Comparison of ENCODE assay signal across 17 cellular contexts in the genomic region with DNA sequence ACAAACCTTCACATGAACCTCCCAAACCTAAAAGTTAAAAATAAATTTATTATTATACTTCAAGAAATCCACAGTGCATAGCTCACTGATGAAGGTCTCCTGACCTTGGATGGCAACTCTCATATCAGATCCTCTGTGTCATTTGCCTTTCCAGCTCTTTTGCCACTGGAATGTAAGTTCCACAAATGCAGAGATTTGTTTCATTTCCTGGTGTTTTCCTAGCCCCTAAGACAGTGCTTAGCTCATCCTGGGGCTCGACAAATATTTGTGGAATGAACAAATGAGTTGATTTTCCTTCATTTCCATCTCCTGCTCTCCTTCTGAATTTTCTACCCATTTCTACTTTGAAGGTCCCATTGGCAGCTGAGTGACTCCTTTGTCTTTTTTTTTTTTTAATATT. TPM values are rescaled to one million over a fixed set of nuclear protein-coding genes. Genes with fewer than 3 reads are reported as not detected.
A peak's percentile ranks its signal among the peaks of the same experiment; 100 is the strongest.
DNase-seq lines count a peak whose midpoint lies in the region; ATAC-seq, FAIRE-seq and TF ChIP-seq lines count a peak whose summit lies in the region.
"Had no signal": no experiment of that assay in that cellular context is flagged by ENCODE, and none has a peak within 500 bp of the region (broad histone marks: within the 10 kb centered on the region; RNA-seq: fewer than 3 reads in every experiment).

No MANE protein-coding gene starts in this region.

- no peaks in the 10 kb centered on the region for H3K9me3 Mint-ChIP-seq in mesothelial cell of epicardium
- H3K9me3 Mint-ChIP-seq: activated naive CD4-positive, alpha-beta T cell treated with anti-CD3 and anti-CD28 coated beads for 36 hours had no signal

- no peak overlapping the region for H2AFZ ChIP-seq in mesenchymal stem cell (ENCODE audit: low read depth, low read length)

- H3K4ac ChIP-seq in mesenchymal stem cell (ENCODE audit: low read depth in 1 of 2, low read length in 2 of 2) = no peak overlapping the region

- peaks cover 7 to 45% (median 21%) of the 10 kb centered on the region in 11 experiments; a peak in 15 of 22 replicates for H3K36me3 ChIP-seq in BLaER1 treated with 17β-estradiol and CSF1 and Interleukin-3, amounts not matched to agents 10 nM and 100 nM
- H3K36me3 ChIP-seq in mesenchymal stem cell (ENCODE audit: control insufficient read depth in 1 of 2, insufficient read depth in 2 of 2, low read depth in 1 of 2, low read length in 2 of 2) = no peaks in the 10 kb centered on the region
- H3K36me3 ChIP-seq: SJCRH30 had no signal

- peak overlapping the region in 3 of 11 experiments; percentile 87 to 98 (median 92); a peak in 6 of 22 replicates for H3K9ac ChIP-seq in BLaER1 treated with 17β-estradiol and CSF1 and Interleukin-3, amounts not matched to agents 10 nM and 100 nM
- H3K9ac ChIP-seq in mesenchymal stem cell (ENCODE audit: low read length) = no peak overlapping the region

- no peak overlapping the region for H3K23ac ChIP-seq in mesenchymal stem cell (ENCODE audit: low read length in 2 of 2)

- no peak overlapping the region for H3K27ac Mint-ChIP-seq in mesothelial cell of epicardium
- H3K27ac Mint-ChIP-seq: activated naive CD4-positive, alpha-beta T cell treated with anti-CD3 and anti-CD28 coated beads for 36 hours had no signal

- H3K27ac ChIP-seq in BLaER1 treated with 17β-estradiol and CSF1 and Interleukin-3, amounts not matched to agents 10 nM and 100 nM = peak overlapping the region; percentile 42 to 100 (median 82); a peak in 19 of 22 replicates
- H3K27ac ChIP-seq in coronary artery (peak overlapping the region; percentile 13 to 64), mesenchymal stem cell (ENCODE audit: low read length, poor library complexity, severe bottlenecking) (peak overlapping the region; percentile 77)
- H3K27ac ChIP-seq: SJCRH30 had no signal

- H4K20me1 ChIP-seq in BLaER1 treated with 17β-estradiol and CSF1 and Interleukin-3, amounts not matched to agents 10 nM and 100 nM = peaks cover 0 to 71% (median 18%) of the 10 kb centered on the region in 11 experiments; a peak in 13 of 22 replicates

- no peak overlapping the region for H3K18ac ChIP-seq in mesenchymal stem cell (ENCODE audit: low read depth in 1 of 2, low read length in 2 of 2)

- H3K4me2 ChIP-seq in BLaER1 treated with 17β-estradiol and CSF1 and Interleukin-3, amounts not matched to agents 10 nM and 100 nM = peak overlapping the region; percentile 80 to 98 (median 90)
- H3K4me2 ChIP-seq in mesenchymal stem cell (ENCODE audit: low read length, poor library complexity, severe bottlenecking) = no peak overlapping the region

- no peak overlapping the region for H4K91ac ChIP-seq in mesenchymal stem cell (ENCODE audit: low read length)

- DNase-seq in HTR-8/SVneo (ENCODE audit: insufficient read length, low spot score) (peak; percentile 55), coronary artery (ENCODE audit: low spot score) (no peak), mesenchymal stem cell (no peak), mesothelial cell of epicardium (ENCODE audit: low spot score in 2 of 2, unreplicated experiment in 2 of 2) (no peak)
- no peak for DNase-seq in stimulated activated CD4-positive, alpha-beta T cell treated with anti-CD3 and anti-CD28 coated beads, Interleukin-2, amount 100 ng/mL, for 48 hours
- no peak for DNase-seq in activated CD4-positive, CD25-positive, alpha-beta regulatory T cell treated with anti-CD3 and anti-CD28 coated beads, Interleukin-2, amount 50 U/mL, for 72 hours
- DNase-seq: activated CD4-positive, alpha-beta T cell treated with anti-CD3 and anti-CD28 coated beads, Interleukin-2, amount 50 U/mL, for 1 hour; activated naive CD4-positive, alpha-beta T cell treated with anti-CD3 and anti-CD28 coated beads for 36 hours; GF-D8; hypothalamus; NCI-H2081 treated with DMSO at 0.1 percent for 48 hours; NCI-H526; SJCRH30 had no signal

- H2BK5ac ChIP-seq in mesenchymal stem cell (ENCODE audit: low read depth, low read length, poor library complexity, severe bottlenecking) = no peak overlapping the region

- TF ChIP-seq CTCF in coronary artery (IDR thresholded peaks at IDR 0.05) = no peak
- TF ChIP-seq CTCF in mesothelial cell of epicardium (IDR thresholded peaks at IDR 0.05; ENCODE audit: unreplicated experiment) = no peak

- no peaks in the 10 kb centered on the region for H3K27me3 Mint-ChIP-seq in mesothelial cell of epicardium (ENCODE audit: low read depth)

- no peak overlapping the region for H2AK5ac ChIP-seq in mesenchymal stem cell (ENCODE audit: low read length, severe bottlenecking)

- ATAC-seq in GM19397 (IDR thresholded peaks at IDR 0.05; ENCODE audit: unreplicated experiment) = no peak
- ATAC-seq: esophagus mucosa had no signal

- peaks cover 94 to 100% (median 100%) of the 10 kb centered on the region in 10 experiments for H3K4me1 ChIP-seq in BLaER1 treated with 17β-estradiol and CSF1 and Interleukin-3, amounts not matched to agents 10 nM and 100 nM
- peaks cover 1% of the 10 kb centered on the region for H3K4me1 ChIP-seq in mesenchymal stem cell (ENCODE audit: control insufficient read depth, insufficient read depth, low read depth, low read length)
- H3K4me1 ChIP-seq: SJCRH30 had no signal

- no peak for FAIRE-seq in HTR-8/SVneo (lab: Jason Lieb, UNC)

- H3K4me1 Mint-ChIP-seq in mesothelial cell of epicardium = peaks cover 2% of the 10 kb centered on the region

- H3K4me3 ChIP-seq in BLaER1 treated with 17β-estradiol and CSF1 and Interleukin-3, amounts not matched to agents 10 nM and 100 nM = no peak overlapping the region
- H3K4me3 ChIP-seq in coronary artery = no peak overlapping the region
- no peak overlapping the region for H3K4me3 ChIP-seq in mesenchymal stem cell (ENCODE audit: insufficient read depth in 1 of 2, low read depth in 1 of 2, low read length in 2 of 2)
- H3K4me3 ChIP-seq: SJCRH30 had no signal

- H3K79me1 ChIP-seq in mesenchymal stem cell (replicated peaks; ENCODE audit: low read length, poor library complexity, severe bottlenecking) = no peaks in the 10 kb centered on the region

- no peaks in the 10 kb centered on the region for H3K9me3 ChIP-seq in BLaER1 treated with 17β-estradiol and CSF1 and Interleukin-3, amounts not matched to agents 10 nM and 100 nM (replicated peaks in 1 of 11)
- no peaks in the 10 kb centered on the region for H3K9me3 ChIP-seq in mesenchymal stem cell (ENCODE audit: control insufficient read depth, low read length)
- H3K9me3 ChIP-seq: SJCRH30 had no signal

- no peak overlapping the region for H2BK120ac ChIP-seq in mesenchymal stem cell (ENCODE audit: low read depth, low read length)

- H3K36me3 Mint-ChIP-seq in mesothelial cell of epicardium = no peaks in the 10 kb centered on the region

- 40% methylated on average over 1 of the region's 1 CpG for WGBS in mesenchymal stem cell

- H3K14ac ChIP-seq in mesenchymal stem cell (ENCODE audit: low read length in 2 of 2) = no peak overlapping the region

- H3K4me3 Mint-ChIP-seq in mesothelial cell of epicardium = no peak overlapping the region
- H3K4me3 Mint-ChIP-seq: activated naive CD4-positive, alpha-beta T cell treated with anti-CD3 and anti-CD28 coated beads for 36 hours had no signal

- H3K27me3 ChIP-seq in BLaER1 treated with 17β-estradiol and CSF1 and Interleukin-3, amounts not matched to agents 10 nM and 100 nM = no peaks in the 10 kb centered on the region
- peaks cover 0 to 3% of the 10 kb centered on the region in 2 experiments for H3K27me3 ChIP-seq in mesenchymal stem cell (ENCODE audit: control insufficient read depth in 1 of 2, insufficient read depth in 1 of 2, low read length in 2 of 2)
- H3K27me3 ChIP-seq: SJCRH30 had no signal

- no peak overlapping the region for H4K8ac ChIP-seq in mesenchymal stem cell (ENCODE audit: low read length)

- H2BK15ac ChIP-seq in mesenchymal stem cell (ENCODE audit: low read depth, poor library complexity, severe bottlenecking) = no peak overlapping the region

- no peak overlapping the region for H2BK12ac ChIP-seq in mesenchymal stem cell (ENCODE audit: low read length in 2 of 2)

RNA-seq across cellular contexts. Expression of gene FRMD4B, which starts 56.0 kb away (rescaled TPM):
- 3.9 TPM for polyA plus RNA-seq in mesenchymal stem cell (2013, experiment 1 of 2)
- polyA plus RNA-seq in mesenchymal stem cell (2013, experiment 2 of 2) = 4.2 TPM
- 140 to 149 TPM (median 148 TPM) in 3 replicates for total RNA-seq in mesothelial cell of epicardium
- total RNA-seq: OCI-LY7 had no signal
